23 cellular contexts compared by ENCODE assay signal in the genomic region with DNA sequence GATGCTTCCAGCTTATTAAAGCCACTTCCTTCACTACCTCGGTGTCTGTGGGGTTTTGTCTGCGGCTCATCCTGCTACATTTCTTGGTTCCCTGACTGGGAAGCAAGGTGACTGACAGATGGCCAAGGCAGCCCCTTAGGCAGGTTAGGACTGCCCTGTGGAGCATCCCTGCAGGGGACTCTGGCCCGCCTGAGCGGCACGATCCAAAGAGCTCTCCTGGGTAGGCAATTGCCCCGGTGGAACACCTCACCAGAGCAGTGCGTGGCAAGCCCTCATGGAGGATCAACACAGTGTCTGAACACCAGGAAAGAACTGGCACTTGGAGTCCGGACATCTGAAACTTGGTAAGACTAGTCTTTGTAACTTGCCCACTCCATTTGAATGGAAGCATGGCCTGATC.
"Had no signal": no experiment of that assay in that cellular context is flagged by ENCODE, and none has a peak within 500 bp of the region (broad histone marks: within the 10 kb centered on the region; RNA-seq: fewer than 3 reads in every experiment).

No MANE protein-coding gene starts in this region.

- H2AFZ ChIP-seq: neural progenitor cell had no signal

- ATAC-seq: natural killer cell; sciatic nerve; stimulated activated naive B cell treated with anti-CD40 and anti-IgM and Interleukin-4, amounts not matched to agents 10 μg/mL and 1 μg/mL and 100 μg/mL, for 72 hours; upper lobe of right lung had no signal

- H3K27ac ChIP-seq: left ventricle myocardium inferior, ovary, right atrium auricular region, skin epidermis, suprapubic skin, thoracic aorta, tibial artery, upper lobe of right lung had no signal

- H3K4me2 ChIP-seq: neural progenitor cell had no signal

- FAIRE-seq: urothelium cell line had no signal

- H3K4me1 ChIP-seq: left ventricle myocardium inferior, right atrium auricular region, suprapubic skin, tibial artery, upper lobe of right lung had no signal

- H3K27me3 ChIP-seq: neural progenitor cell, ovary, right atrium auricular region, suprapubic skin, tibial artery, upper lobe of right lung had no signal

- DNase-seq: hippocampal formation; left ventricle myocardium inferior; mesendoderm; naive B cell; natural killer cell; nephron progenitor cell; ovary; stimulated activated CD4-positive, alpha-beta T cell treated with anti-CD3 and anti-CD28 coated beads, Interleukin-12 subunit alpha, Interleukin-12 subunit beta, amount 100 ng/mL, for 4 hours; stimulated activated CD4-positive, alpha-beta T cell treated with anti-CD3 and anti-CD28 coated beads, Interleukin-15, amount 100 ng/mL, for 24 hours; stimulated activated CD4-positive, alpha-beta T cell treated with anti-CD3 and anti-CD28 coated beads, Interleukin-2, amount 100 ng/mL, for 24 hours; stimulated activated CD4-positive, alpha-beta T cell treated with anti-CD3 and anti-CD28 coated beads, Interleukin-4, amount 100 ng/mL, for 1 hour; stimulated activated naive B cell treated with anti-CD40 and anti-IgM and Interleukin-4, amounts not matched to agents 10 μg/mL and 1 μg/mL and 100 μg/mL, for 72 hours; tibial artery; trophoblast cell; upper lobe of right lung had no signal

- H3K9ac ChIP-seq: neural progenitor cell had no signal

- H3K4me3 ChIP-seq: left ventricle myocardium inferior, lung, neural progenitor cell, ovary, right atrium auricular region, skin epidermis, suprapubic skin, thoracic aorta, tibial artery, upper lobe of right lung had no signal

- H3K36me3 ChIP-seq: left ventricle myocardium inferior, neural progenitor cell, ovary, right atrium auricular region, suprapubic skin, thoracic aorta, tibial artery, upper lobe of right lung had no signal

- H3K9me3 ChIP-seq: ovary, right atrium auricular region, suprapubic skin, thoracic aorta, tibial artery, upper lobe of right lung had no signal
